32 cellular contexts compared by ENCODE assay signal in the genomic region with DNA sequence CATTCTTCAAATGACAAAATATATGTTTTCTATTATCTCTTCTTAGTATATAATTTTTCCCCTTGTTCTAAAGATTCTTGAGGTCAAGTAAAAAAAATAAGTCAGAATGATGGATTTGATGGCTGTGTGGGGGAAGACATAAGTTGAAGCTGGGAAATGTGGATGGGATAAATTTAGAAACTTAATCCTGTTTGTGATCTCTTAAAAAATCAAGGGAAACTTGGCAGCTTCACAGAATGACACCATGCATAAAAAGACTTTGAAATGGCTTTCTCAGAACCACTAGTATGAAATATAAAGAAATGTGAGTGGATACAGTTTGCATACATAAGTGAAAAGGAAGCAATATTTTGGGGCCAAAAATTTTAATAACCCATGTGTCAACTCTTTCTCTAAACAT. TPM values are rescaled to one million over a fixed set of nuclear protein-coding genes. Genes with fewer than 3 reads are reported as not detected.
"Had no signal": no experiment of that assay in that cellular context is flagged by ENCODE, and none has a peak within 500 bp of the region (broad histone marks: within the 10 kb centered on the region; RNA-seq: fewer than 3 reads in every experiment).

No MANE protein-coding gene starts in this region.

- H3K4me3 ChIP-seq: ascending aorta had no signal

- H3K27ac ChIP-seq: ascending aorta, RWPE1 had no signal

- H3K36me3 ChIP-seq: ascending aorta had no signal

- H3K4me3 Mint-ChIP-seq: activated CD4-positive, alpha-beta T cell treated with anti-CD3 and anti-CD28 coated beads, Interleukin-2, amount 10 ng/mL, durations not matched to agents 7 days and 5 days; activated CD8-positive, alpha-beta T cell treated with anti-CD3 and anti-CD28 coated beads, Interleukin-2, amount 10 ng/mL, durations not matched to agents 7 days and 5 days; activated naive CD4-positive, alpha-beta T cell treated with anti-CD3 and anti-CD28 coated beads, Interleukin-2, amount 50 U/mL, for 24 hours; activated naive CD8-positive, alpha-beta T cell treated with anti-CD3 and anti-CD28 coated beads, Interleukin-2, amount 10 ng/mL, durations not matched to agents 7 days and 5 days; activated T-cell treated with anti-CD3 and anti-CD28 coated beads, Interleukin-2, amount 50 U/mL, for 24 hours; brain; T-helper 1 cell treated with Interleukin-12 subunit alpha and Interleukin-12 subunit beta and Interleukin-4 antibody, amounts not matched to agents 30 μg/mL and 1 μg/mL, for 36 hours; T-helper 2 cell treated with Interferon-gamma antibody and Interleukin-4, amounts not matched to agents 5 μg/mL and 100 μg/mL, for 36 hours had no signal

- H3K4me1 Mint-ChIP-seq: activated CD4-positive, alpha-beta T cell treated with anti-CD3 and anti-CD28 coated beads, Interleukin-2, amount 10 ng/mL, durations not matched to agents 7 days and 5 days; activated naive CD4-positive, alpha-beta T cell treated with anti-CD3 and anti-CD28 coated beads, Interleukin-2, amount 50 U/mL, for 24 hours; activated naive CD8-positive, alpha-beta T cell treated with anti-CD3 and anti-CD28 coated beads, Interleukin-2, amount 10 ng/mL, durations not matched to agents 7 days and 5 days had no signal

- H3K4me1 ChIP-seq: ascending aorta had no signal

- H3K9me3 ChIP-seq: ascending aorta had no signal

- H3K27me3 ChIP-seq: ascending aorta had no signal

- ATAC-seq: activated CD8-positive, alpha-beta T cell treated with anti-CD3 and anti-CD28 coated beads, Interleukin-2, amount 10 ng/mL, durations not matched to agents 7 days and 5 days; PC-3; Right ventricle myocardium inferior had no signal

- H3K9me3 Mint-ChIP-seq: activated CD4-positive, alpha-beta T cell treated with anti-CD3 and anti-CD28 coated beads, Interleukin-2, amount 10 ng/mL, durations not matched to agents 7 days and 5 days; activated naive CD4-positive, alpha-beta T cell treated with anti-CD3 and anti-CD28 coated beads, Interleukin-2, amount 50 U/mL, for 24 hours; activated naive CD8-positive, alpha-beta T cell treated with anti-CD3 and anti-CD28 coated beads, Interleukin-2, amount 10 ng/mL, durations not matched to agents 7 days and 5 days; brain; T-helper 1 cell treated with Interleukin-12 subunit alpha and Interleukin-12 subunit beta and Interleukin-4 antibody, amounts not matched to agents 30 μg/mL and 1 μg/mL, for 36 hours; T-helper 2 cell treated with Interferon-gamma antibody and Interleukin-4, amounts not matched to agents 5 μg/mL and 100 μg/mL, for 36 hours had no signal

- H3K36me3 Mint-ChIP-seq: activated naive CD4-positive, alpha-beta T cell treated with anti-CD3 and anti-CD28 coated beads, Interleukin-2, amount 50 U/mL, for 24 hours; activated naive CD8-positive, alpha-beta T cell treated with anti-CD3 and anti-CD28 coated beads, Interleukin-2, amount 10 ng/mL, durations not matched to agents 7 days and 5 days; brain had no signal

- H3K27ac Mint-ChIP-seq: activated CD4-positive, alpha-beta T cell treated with anti-CD3 and anti-CD28 coated beads, Interleukin-2, amount 10 ng/mL, durations not matched to agents 7 days and 5 days; activated CD8-positive, alpha-beta T cell treated with anti-CD3 and anti-CD28 coated beads, Interleukin-2, amount 10 ng/mL, durations not matched to agents 7 days and 5 days; activated naive CD4-positive, alpha-beta T cell treated with anti-CD3 and anti-CD28 coated beads, Interleukin-2, amount 50 U/mL, for 24 hours; activated naive CD8-positive, alpha-beta T cell treated with anti-CD3 and anti-CD28 coated beads, Interleukin-2, amount 10 ng/mL, durations not matched to agents 7 days and 5 days; activated T-cell treated with anti-CD3 and anti-CD28 coated beads, Interleukin-2, amount 50 U/mL, for 24 hours; activated T-helper 2 cell treated with anti-CD3 and anti-CD28 coated beads, Interferon-gamma antibody, Interleukin-2, Interleukin-4, amounts not matched to agents 10 μg/mL and 5 μg/mL and 100 μg/mL, durations not matched to agents 14 hours and 24 hours and 36 hours; T-helper 1 cell treated with Interleukin-12 subunit alpha and Interleukin-12 subunit beta and Interleukin-4 antibody, amounts not matched to agents 30 μg/mL and 1 μg/mL, for 36 hours; T-helper 2 cell treated with Interferon-gamma antibody and Interleukin-4, amounts not matched to agents 5 μg/mL and 100 μg/mL, for 36 hours had no signal

- H3K27me3 Mint-ChIP-seq: activated CD4-positive, alpha-beta T cell treated with anti-CD3 and anti-CD28 coated beads, Interleukin-2, amount 10 ng/mL, durations not matched to agents 7 days and 5 days; activated naive CD4-positive, alpha-beta T cell treated with anti-CD3 and anti-CD28 coated beads, Interleukin-2, amount 50 U/mL, for 24 hours; activated naive CD8-positive, alpha-beta T cell treated with anti-CD3 and anti-CD28 coated beads, Interleukin-2, amount 10 ng/mL, durations not matched to agents 7 days and 5 days; activated T-cell treated with anti-CD3 and anti-CD28 coated beads, Interleukin-2, amount 50 U/mL, for 24 hours; brain had no signal

- FAIRE-seq: bronchial epithelial cell, colon, RCC 7860, TTC549 had no signal

- DNase-seq: activated CD4-positive, alpha-beta T cell treated with anti-CD3 and anti-CD28 coated beads, Interleukin-2, amount 10 ng/mL, durations not matched to agents 7 days and 5 days; activated CD4-positive, alpha-beta T cell treated with anti-CD3 and anti-CD28 coated beads, Interleukin-2, amount 50 U/mL, for 48 hours; activated CD8-positive, alpha-beta T cell treated with anti-CD3 and anti-CD28 coated beads, Interleukin-2, amount 10 ng/mL, durations not matched to agents 7 days and 5 days; activated gamma-delta T cell; activated naive CD4-positive, alpha-beta T cell treated with Interleukin-2 at 50 U/mL for 16 hours; activated naive CD8-positive, alpha-beta T cell treated with anti-CD3 and anti-CD28 coated beads, Interleukin-2, amount 10 ng/mL, durations not matched to agents 7 days and 5 days; activated T-cell treated with anti-CD3 and anti-CD28 coated beads, Interleukin-2, amount 50 U/mL, for 24 hours; amygdala; Kasumi-1; MM.1S; MV-4-11; NCI-H1092; NCI-H1436 treated with DMSO at 0.1 percent for 48 hours; NCI-H1694 treated with DMSO at 0.1 percent for 48 hours; NCI-H2029; NCI-H345; NCI-H510A; NK-92 treated with Interleukin-12 subunit alpha and Interleukin-12 subunit beta, amount 100 ng/mL, for 24 hours; PC-3; SIG-M5 had no signal

RNA-seq across cellular contexts. Expression of gene CDH19, which starts 21.7 kb away (rescaled TPM):
- total RNA-seq: activated CD4-positive, alpha-beta T cell treated with anti-CD3 and anti-CD28 coated beads, Interleukin-2, amount 10 ng/mL, durations not matched to agents 7 days and 5 days; activated CD8-positive, alpha-beta T cell treated with anti-CD3 and anti-CD28 coated beads, Interleukin-2, amount 10 ng/mL, durations not matched to agents 7 days and 5 days; activated naive CD8-positive, alpha-beta T cell treated with anti-CD3 and anti-CD28 coated beads, Interleukin-2, amount 10 ng/mL, durations not matched to agents 7 days and 5 days; activated T-helper 2 cell treated with anti-CD3 and anti-CD28 coated beads, Interferon-gamma antibody, Interleukin-2, Interleukin-4, amounts not matched to agents 10 μg/mL and 5 μg/mL and 100 μg/mL, durations not matched to agents 14 hours and 24 hours and 36 hours had no signal
